15 cellular contexts compared by ENCODE assay signal in the genomic region with DNA sequence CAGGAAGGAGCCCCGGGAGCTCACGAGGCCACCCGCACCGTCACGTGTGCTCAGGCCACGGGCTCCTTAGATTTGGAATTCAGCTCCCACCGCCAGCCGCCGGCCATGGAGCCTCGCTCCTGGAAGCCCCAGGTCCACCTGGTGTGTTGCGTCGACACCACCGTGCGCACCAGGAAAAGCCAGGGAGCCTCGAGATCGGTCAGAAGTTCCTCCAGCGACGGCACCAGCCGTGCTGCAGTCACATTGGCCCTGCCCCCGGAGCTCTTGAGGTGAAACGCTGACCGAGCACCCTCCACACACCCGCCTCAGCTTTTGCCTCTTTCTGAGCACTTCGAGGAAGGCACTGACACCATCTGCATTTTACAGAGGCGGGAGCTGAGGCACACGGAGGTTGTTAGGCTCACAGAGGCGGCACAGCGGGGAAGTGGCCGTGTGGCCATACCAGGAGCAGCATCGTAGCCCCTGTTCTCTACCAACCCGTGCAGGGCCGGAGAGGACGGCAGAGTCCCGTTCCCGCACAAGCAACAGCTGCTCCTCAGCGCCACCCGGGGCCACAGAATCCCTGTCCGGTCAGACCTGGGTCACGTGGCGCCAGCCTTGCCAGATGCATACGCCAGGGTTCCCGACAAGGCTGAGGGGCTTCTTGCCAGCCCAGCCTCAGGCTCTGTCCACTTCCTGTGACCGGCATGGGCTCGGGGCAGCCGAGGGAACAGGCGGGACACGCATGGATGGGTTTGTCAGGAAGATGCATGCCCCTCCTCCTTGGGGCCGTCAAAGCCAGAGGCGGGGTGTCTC. TPM values are rescaled to one million over a fixed set of nuclear protein-coding genes. Genes with fewer than 3 reads are reported as not detected.
DNase-seq lines count a peak whose midpoint lies in the region; ATAC-seq and TF ChIP-seq lines count a peak whose summit lies in the region.
"Had no signal": no experiment of that assay in that cellular context is flagged by ENCODE, and none has a peak within 500 bp of the region (broad histone marks: within the 10 kb centered on the region; RNA-seq: fewer than 3 reads in every experiment).

No MANE protein-coding gene starts in this region.

- WGBS in heart right ventricle, 2 donors = 42 to 45% methylated on average over 49 of the region's 49 CpGs

- H3K36me3 ChIP-seq in heart right ventricle = no peaks in the 10 kb centered on the region

- peak in 6 of 8 donors; percentile 33 to 61 (median 45) for ATAC-seq in heart right ventricle
- no peak for ATAC-seq in left cardiac atrium
- ATAC-seq in left lobe of liver = peak; percentile 51

- no peak for DNase-seq in heart right ventricle
- DNase-seq in left cardiac atrium = no peak
- peak; percentile 84 for DNase-seq in RPMI8226
- DNase-seq in left lobe of liver (ENCODE audit: low spot score) = no peak
- no peak for DNase-seq in cerebellar cortex (ENCODE audit: low spot score)
- DNase-seq in ureter (ENCODE audit: low spot score) = no peak
- no peak for DNase-seq in AG08396 (ENCODE audit: low spot score)
- DNase-seq in NCI-H1436 (lab: John Stamatoyannopoulos, UW) = no peak
- DNase-seq: NCI-H1105; NCI-H524 treated with DMSO at 0.1 percent for 48 hours; occipital lobe; stimulated activated CD4-positive, alpha-beta T cell treated with anti-CD3 and anti-CD28 coated beads, Interleukin-15, amount 100 ng/mL, for 24 hours; trophoblast cell had no signal

- no peak for TF ChIP-seq CTCF in heart right ventricle (IDR thresholded peaks at IDR 0.05)

- H3K27ac ChIP-seq in heart right ventricle = no peak overlapping the region

- peak overlapping the region in 1 of 10 donors; percentile 11 for H3K4me3 ChIP-seq in heart right ventricle
- H3K4me3 ChIP-seq: lung had no signal

- H3K4me1 ChIP-seq in heart right ventricle = no peaks in the 10 kb centered on the region

- intact Hi-C loops in heart right ventricle (cut with DNase I) = no loop called here
- intact Hi-C loops in left cardiac atrium (cut with DNase I) = no loop called here

- no peaks in the 10 kb centered on the region for H3K9me3 ChIP-seq in heart right ventricle

- H3K27me3 ChIP-seq in heart right ventricle = peaks cover 10 to 79% (median 61%) of the 10 kb centered on the region in 7 donors

RNA-seq across cellular contexts. Expression of gene NKAIN4, which starts 7.6 kb away (rescaled TPM):
- total RNA-seq in heart right ventricle = not detected
- polyA plus RNA-seq in heart right ventricle = under 1 TPM in 1 of 2 donors, not detected in 1; 0.04 TPM
- total RNA-seq in left cardiac atrium = not detected
- total RNA-seq in left lobe of liver = not detected
- total RNA-seq in ureter = not detected
- polyA plus RNA-seq: BJ had no signal

RNA-seq across cellular contexts. Expression of gene BIRC7, which starts 11.0 kb away (rescaled TPM):
- total RNA-seq in heart right ventricle (1 to 10 TPM in 1 of 10 donors, under 1 TPM in 4, not detected in 5; 0.21 to 2.1 (median 0.37) TPM), left cardiac atrium (under 1 TPM in 1 of 2 donors, not detected in 1; 0.94 TPM), left lobe of liver (not detected), ureter (0.60 TPM)
- polyA plus RNA-seq in heart right ventricle = not detected
- total RNA-seq: occipital lobe had no signal
- polyA plus RNA-seq: BJ had no signal

RNA-seq across cellular contexts. Expression of gene ARFGAP1, which starts 25.9 kb away (rescaled TPM):
- total RNA-seq in heart right ventricle (10 to 100 TPM; 20.4 to 40.4 (median 28.4) TPM), left cardiac atrium (10 to 100 TPM; 32.1 to 50.3 TPM), left lobe of liver (42.6 TPM), ureter (94.8 TPM)
- 10 to 100 TPM; 46.2 to 72.6 TPM for polyA plus RNA-seq in heart right ventricle

RNA-seq across cellular contexts. Expression of gene YTHDF1, which starts 30.8 kb away (rescaled TPM):
- total RNA-seq in heart right ventricle (10 to 100 TPM; 18.3 to 31.6 (median 21.7) TPM), left cardiac atrium (10 to 100 TPM; 19.3 to 29.9 TPM), left lobe of liver (18.2 TPM), ureter (36.3 TPM)
- polyA plus RNA-seq in heart right ventricle = 10 to 100 TPM; 15.3 to 19.8 TPM

RNA-seq across cellular contexts. Expression of gene COL20A1, which starts 46.3 kb away (rescaled TPM):
- total RNA-seq in heart right ventricle (under 1 TPM in 2 of 10 donors, not detected in 8; 0.26 to 0.30 TPM), left cardiac atrium (not detected), left lobe of liver (not detected), ureter (not detected)
- polyA plus RNA-seq in heart right ventricle = not detected
- polyA plus RNA-seq: BJ had no signal

Comparison
In these comparisons a context has a peak if more than half of its experiments do, and no peak if none do; other contexts are left out.
1. ATAC-seq: peak in heart right ventricle (6 of 8) and left lobe of liver (single experiment); none in left cardiac atrium (0 of 2).